13 cellular contexts compared by ENCODE assay signal in the genomic region with DNA sequence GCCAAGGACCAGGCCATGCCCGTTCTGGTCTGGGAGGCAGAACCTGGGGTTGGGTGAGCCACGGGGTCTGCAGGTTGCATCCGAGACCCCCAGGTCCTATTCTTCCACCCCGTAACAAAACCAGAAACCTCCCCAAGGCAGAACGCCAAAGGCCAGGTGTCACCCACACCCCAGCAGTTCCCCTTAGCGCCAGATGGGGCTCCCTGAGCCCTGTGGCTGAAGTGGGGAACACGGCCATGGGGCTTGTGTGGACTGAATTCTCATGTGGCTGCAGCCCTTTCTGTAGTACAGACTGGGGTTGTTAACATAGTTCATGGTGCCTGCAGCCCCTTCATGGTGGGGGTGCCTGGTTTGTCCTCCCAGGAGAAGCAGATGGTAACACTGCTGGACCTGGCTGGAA. TPM values are rescaled to one million over a fixed set of nuclear protein-coding genes. Genes with fewer than 3 reads are reported as not detected.
A peak's percentile ranks its signal among the peaks of the same experiment; 100 is the strongest.
DNase-seq lines count a peak whose midpoint lies in the region; ATAC-seq and TF ChIP-seq lines count a peak whose summit lies in the region.
"Had no signal": no experiment of that assay in that cellular context is flagged by ENCODE, and none has a peak within 500 bp of the region (broad histone marks: within the 10 kb centered on the region; RNA-seq: fewer than 3 reads in every experiment).

No MANE protein-coding gene starts in this region.

- ATAC-seq in central memory CD8-positive, alpha-beta T cell (replicated peaks; ENCODE audit: extremely low read depth, poor library complexity, severe bottlenecking): peak; percentile 10
- ATAC-seq in HG02763 (IDR thresholded peaks at IDR 0.05; ENCODE audit: unreplicated experiment): no peak

- H3K9me3 ChIP-seq in neutrophil: no peaks in the 10 kb centered on the region

- H3K4me1 ChIP-seq in neutrophil (ENCODE audit: control insufficient read depth in 1 of 2, insufficient read depth in 1 of 2, low read depth in 1 of 2, low read length in 1 of 2): peaks cover 42 to 45% of the 10 kb centered on the region in 2 experiments

- H3K36me3 Mint-ChIP-seq in HFFc6 (ENCODE audit: low read depth): 0 out of 2 replicates have a peak, but pooled peaks cover 3% of the 10 kb centered on the region
- peaks cover 2% of the 10 kb centered on the region for H3K36me3 Mint-ChIP-seq in central memory CD8-positive, alpha-beta T cell (ENCODE audit: insufficient read depth)

- peak; percentile 31 for TF ChIP-seq CTCF in GM06990 (IDR thresholded peaks at IDR 0.05; ENCODE audit: insufficient read depth, low read length, poor library complexity, severe bottlenecking)
- peak; percentile 62 for TF ChIP-seq CTCF in HFFc6 (IDR thresholded peaks at IDR 0.05)
- no peak for TF ChIP-seq CTCF in neutrophil (IDR thresholded peaks at IDR 0.05)

- peaks cover 22% of the 10 kb centered on the region for H3K4me1 Mint-ChIP-seq in HFFc6 (ENCODE audit: low read depth)
- no peaks in the 10 kb centered on the region for H3K4me1 Mint-ChIP-seq in central memory CD8-positive, alpha-beta T cell

- H3K27me3 Mint-ChIP-seq in HFFc6 (ENCODE audit: insufficient read depth): peaks cover 19% of the 10 kb centered on the region
- no peaks in the 10 kb centered on the region for H3K27me3 Mint-ChIP-seq in central memory CD8-positive, alpha-beta T cell

- H3K4me3 Mint-ChIP-seq in HFFc6: no peak overlapping the region
- H3K4me3 Mint-ChIP-seq in central memory CD8-positive, alpha-beta T cell: no peak overlapping the region

- no peaks in the 10 kb centered on the region for H3K27me3 ChIP-seq in GM06990 (replicated peaks; ENCODE audit: control insufficient read depth, insufficient read depth, low read length)
- no peaks in the 10 kb centered on the region for H3K27me3 ChIP-seq in neutrophil
- H3K27me3 ChIP-seq: tibial nerve had no signal

- H3K27ac Mint-ChIP-seq in HFFc6: no peak overlapping the region
- no peak overlapping the region for H3K27ac Mint-ChIP-seq in central memory CD8-positive, alpha-beta T cell (ENCODE audit: low read depth)

- H3K9me3 Mint-ChIP-seq in HFFc6: no peaks in the 10 kb centered on the region
- no peaks in the 10 kb centered on the region for H3K9me3 Mint-ChIP-seq in central memory CD8-positive, alpha-beta T cell

- H3K36me3 ChIP-seq in GM06990 (ENCODE audit: control insufficient read depth, insufficient read depth, low read length) (peaks cover 23% of the 10 kb centered on the region), neutrophil (peaks cover 94% of the 10 kb centered on the region)

- peak overlapping the region; percentile 42 for H3K27ac ChIP-seq in neutrophil
- H3K27ac ChIP-seq: KMS-11, tibial nerve had no signal

- DNase-seq in GM06990 (ENCODE audit: extremely low read depth, insufficient read length) (no peak), HFFc6 (no peak), NCI-H2081 (lab: John Stamatoyannopoulos, UW) (no peak), AML-193 (lab: John Stamatoyannopoulos, UW) (no peak)
- DNase-seq in central memory CD8-positive, alpha-beta T cell (ENCODE audit: low spot score in 2 of 2): no peak
- DNase-seq: activated CD8-positive, alpha-beta memory T cell treated with anti-CD3 and anti-CD28 coated beads for 24 hours; activated naive CD4-positive, alpha-beta T cell treated with anti-CD3 and anti-CD28 coated beads, Interleukin-2, amount 50 U/mL, for 16 hours; OCI-M1; T-helper 9 cell had no signal

- H3K4me3 ChIP-seq in GM06990 (replicated peaks; ENCODE audit: low read depth, low read length) (no peak overlapping the region), neutrophil (ENCODE audit: low read depth in 1 of 2, low read length in 1 of 2) (no peak overlapping the region)
- H3K4me3 ChIP-seq: tibial nerve had no signal

RNA-seq across cellular contexts. Expression of a gene that starts 10.2 kb away (rescaled TPM):
- total RNA-seq in HFFc6 (2021; fragmentation: NEBNext Ultra II Directional; extraction: Animal tissue kit (Norgen Biotek cat#: 25700)): 100 to 1,000 TPM; 288 to 304 (median 295) TPM

RNA-seq across cellular contexts. Expression of a gene that starts 39.7 kb away (rescaled TPM):
- total RNA-seq in HFFc6 (2021; fragmentation: NEBNext Ultra II Directional; extraction: Animal tissue kit (Norgen Biotek cat#: 25700)): 10 to 100 TPM; 25.6 to 35.6 (median 29.3) TPM
